18 cellular contexts compared by ENCODE assay signal in the genomic region with DNA sequence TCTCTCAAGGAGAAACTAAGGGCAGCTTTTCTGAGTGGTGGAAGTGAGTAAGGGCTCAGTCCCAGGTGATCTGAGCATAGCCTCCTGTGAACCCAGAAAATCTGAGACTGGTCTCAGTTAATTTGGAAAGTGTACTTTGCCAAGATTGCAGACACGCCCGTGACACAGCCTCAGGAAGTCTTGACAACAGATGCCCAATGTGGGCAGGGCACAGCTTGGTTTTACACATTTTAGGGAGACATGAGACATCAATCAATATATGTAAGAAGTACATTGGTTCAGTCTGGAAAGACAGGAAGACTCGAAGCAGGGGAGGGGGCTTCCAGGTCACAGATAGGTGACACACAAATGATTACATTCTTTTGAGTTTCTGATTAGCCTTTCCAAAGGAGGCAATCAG.
"Had no signal": no experiment of that assay in that cellular context is flagged by ENCODE, and none has a peak within 500 bp of the region (broad histone marks: within the 10 kb centered on the region; RNA-seq: fewer than 3 reads in every experiment).

No MANE protein-coding gene starts in this region.

- H3K36me3 ChIP-seq: cardiac muscle cell, esophagus muscularis mucosa, heart right ventricle, left ventricle myocardium inferior, neural progenitor cell, thoracic aorta, upper lobe of left lung had no signal

- H3K27ac ChIP-seq: cardiac muscle cell, esophagus muscularis mucosa, heart right ventricle, left ventricle myocardium inferior, neural progenitor cell, thoracic aorta, upper lobe of left lung had no signal

- H3K27me3 ChIP-seq: esophagus muscularis mucosa, upper lobe of left lung had no signal

- DNase-seq: activated CD4-positive, alpha-beta T cell treated with anti-CD3 and anti-CD28 coated beads for 4 hours; activated effector memory CD4-positive, alpha-beta T cell treated with anti-CD3 and anti-CD28 coated beads, Interleukin-2, amount 50 U/mL, for 16 hours; amniotic stem cell; dermis blood vessel endothelial cell; effector memory CD4-positive, alpha-beta T cell; heart right ventricle; immature natural killer cell; kidney glomerular epithelial cell; left ventricle myocardium inferior; mammary epithelial cell; stimulated activated CD4-positive, alpha-beta T cell treated with anti-CD3 and anti-CD28 coated beads, Interleukin-2, amount 100 ng/mL, for 24 hours had no signal

- H3K4me3 ChIP-seq: cardiac muscle cell, esophagus muscularis mucosa, heart right ventricle, left ventricle myocardium inferior, neural progenitor cell, thoracic aorta, upper lobe of left lung had no signal

- H3K4me3 Mint-ChIP-seq: neural progenitor cell had no signal

- H3K27ac Mint-ChIP-seq: neural progenitor cell, progenitor cell of endocrine pancreas had no signal

- H3K9me3 ChIP-seq: esophagus muscularis mucosa, heart right ventricle, left ventricle myocardium inferior, thoracic aorta, upper lobe of left lung had no signal

- H3K36me3 Mint-ChIP-seq: activated naive CD4-positive, alpha-beta T cell treated with anti-CD3 and anti-CD28 coated beads, Interleukin-2, amount 50 U/mL, for 72 hours; immature natural killer cell; neural progenitor cell had no signal

- H3K4me1 ChIP-seq: esophagus muscularis mucosa, left ventricle myocardium inferior, neural progenitor cell, upper lobe of left lung had no signal

- H3K9me3 Mint-ChIP-seq: activated naive CD4-positive, alpha-beta T cell treated with anti-CD3 and anti-CD28 coated beads, Interleukin-2, amount 50 U/mL, for 72 hours; immature natural killer cell had no signal
